ENCODE assay signal across 28 cellular contexts in genomic region chr2:56707650-56708049, GRCh38.
"Had no signal": no experiment of that assay in that cellular context is flagged by ENCODE, and none has a peak within 500 bp of the region (broad histone marks: within the 10 kb centered on the region; RNA-seq: fewer than 3 reads in every experiment).

No MANE protein-coding gene starts in this region.

- H3K4me1 ChIP-seq: esophagus squamous epithelium, heart right ventricle, left lung, lower lobe of right lung had no signal

- DNase-seq: dermis blood vessel endothelial cell; dorsolateral prefrontal cortex; effector CD4-positive, alpha-beta T cell; effector memory CD4-positive, alpha-beta T cell; endodermal cell; erythroblast; esophagus squamous epithelium; foreskin fibroblast; foreskin melanocyte; gastrocnemius medialis; glutamatergic neuron; head of caudate nucleus; heart right ventricle; hippocampal formation; left cardiac atrium; left lung; left ventricle myocardium superior; lower lobe of right lung; mesenchymal stem cell; mucosa of descending colon; naive B cell; naive thymus-derived CD8-positive, alpha-beta T cell had no signal

- ATAC-seq: esophagus mucosa; gastrocnemius medialis; heart right ventricle; left cardiac atrium; left lung; left ventricle myocardium superior; lower lobe of right lung; mucosa of descending colon; naive thymus-derived CD8-positive, alpha-beta T cell had no signal

- H3K4me3 ChIP-seq: coronary artery, dorsolateral prefrontal cortex, esophagus squamous epithelium, gastrocnemius medialis, heart right ventricle, left lung, lower lobe of right lung, mucosa of descending colon had no signal

- H3K36me3 ChIP-seq: esophagus squamous epithelium, gastrocnemius medialis, heart right ventricle, left lung, lower lobe of right lung had no signal

- H3K9me3 ChIP-seq: esophagus squamous epithelium, gastrocnemius medialis, heart right ventricle, left lung, lower lobe of right lung, mucosa of descending colon had no signal

- H3K27ac ChIP-seq: coronary artery, dorsolateral prefrontal cortex, epithelial cell of prostate, esophagus squamous epithelium, gastrocnemius medialis, heart right ventricle, left lung, lower lobe of right lung had no signal

- FAIRE-seq: endometrium, islet of Langerhans, keratinocyte had no signal

- H3K27me3 ChIP-seq: dorsolateral prefrontal cortex, esophagus squamous epithelium, gastrocnemius medialis, heart right ventricle, left lung had no signal
